Comparison of ENCODE assay signal across 1 cellular context in the genomic region with DNA sequence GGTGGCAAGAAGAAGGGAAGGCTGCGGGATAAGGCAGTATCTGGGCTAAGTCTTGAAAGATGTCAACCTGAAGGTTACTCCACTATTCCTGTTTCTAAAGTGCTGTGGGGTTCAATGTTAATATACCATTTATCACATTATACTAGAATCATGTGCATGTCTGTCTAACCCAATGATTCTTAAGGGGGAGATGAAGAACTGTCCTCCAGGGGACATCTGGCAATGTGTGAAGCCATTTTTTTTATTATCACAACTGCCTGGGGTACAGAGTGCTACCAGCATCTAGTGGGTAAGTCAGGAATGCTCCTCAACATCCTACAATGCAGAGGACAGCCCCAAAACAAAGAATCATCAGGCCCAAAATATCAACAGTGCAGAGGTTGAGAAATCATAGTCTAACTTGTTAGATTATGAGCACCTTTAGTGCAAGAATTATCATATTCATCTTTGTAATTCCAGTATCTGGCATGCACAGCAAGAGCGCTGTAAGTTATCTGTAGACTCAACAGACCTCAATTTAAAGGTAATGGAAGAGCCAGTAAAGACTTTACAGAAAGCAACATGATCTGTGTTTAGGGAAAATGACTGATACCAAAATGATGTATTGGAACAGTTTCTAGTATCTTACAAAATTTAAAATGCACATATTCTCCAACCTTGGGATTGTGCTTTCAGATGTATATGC.
TF ChIP-seq lines count a peak whose summit lies in the region.

No MANE protein-coding gene starts in this region.

TF ChIP-seq in IMR-90, 13 proteins besides CTCF, POLR2A, EP300 and RAD21:
- no peak for TF ChIP-seq USF2 (IDR thresholded peaks at IDR 0.05; ENCODE audit: low read depth, low read length)
- no peak for TF ChIP-seq FOS (IDR thresholded peaks at IDR 0.05; ENCODE audit: low read depth, low read length)
- no peak for TF ChIP-seq MXI1 (IDR thresholded peaks at IDR 0.05; ENCODE audit: borderline replicate concordance, low read depth, low read length)
- no peak for TF ChIP-seq RFX5 (IDR thresholded peaks at IDR 0.05; ENCODE audit: low read depth, low read length)
- TF ChIP-seq BHLHE40 (IDR thresholded peaks at IDR 0.05; ENCODE audit: low read depth, low read length) = no peak
